In genomic region chr18:26544459-26544858, GRCh38 we compare ENCODE assay signal across 1 cellular context.
TF ChIP-seq lines count a peak whose summit lies in the region.

No MANE protein-coding gene starts in this region.

TF ChIP-seq in IMR-90, 13 proteins besides CTCF, POLR2A, EP300 and RAD21 (continued from another document):
- TF ChIP-seq USF2 (IDR thresholded peaks at IDR 0.05; ENCODE audit: low read depth, low read length) (no peak), RFX5 (IDR thresholded peaks at IDR 0.05; ENCODE audit: low read depth, low read length) (no peak)
